Comparison of ENCODE assay signal across 16 cellular contexts in the genomic region with DNA sequence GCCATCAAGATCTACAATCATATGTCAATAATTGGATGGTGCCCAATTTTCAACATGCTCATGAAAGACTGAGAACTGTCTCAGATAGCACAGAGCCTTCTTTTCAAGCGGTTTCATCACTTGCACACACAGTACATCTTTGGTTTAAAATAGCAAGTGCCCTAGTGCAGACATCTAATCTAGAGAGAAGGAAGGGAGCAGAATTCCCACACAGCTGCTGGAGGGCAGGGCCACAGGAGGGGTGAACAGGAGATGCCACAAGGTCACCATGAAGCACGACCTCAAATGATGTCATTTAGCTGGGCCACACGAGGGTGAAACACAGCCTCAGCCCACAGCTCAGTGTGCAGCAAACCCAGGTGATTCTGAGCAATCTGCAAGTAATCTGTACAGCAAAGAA. TPM values are rescaled to one million over a fixed set of nuclear protein-coding genes. Genes with fewer than 3 reads are reported as not detected.
A peak's percentile ranks its signal among the peaks of the same experiment; 100 is the strongest.
DNase-seq lines count a peak whose midpoint lies in the region; ATAC-seq, FAIRE-seq and TF ChIP-seq lines count a peak whose summit lies in the region.
"Had no signal": no experiment of that assay in that cellular context is flagged by ENCODE, and none has a peak within 500 bp of the region (broad histone marks: within the 10 kb centered on the region; RNA-seq: fewer than 3 reads in every experiment).

No MANE protein-coding gene starts in this region.

- no peak for TF ChIP-seq POLR2A in GM12891 (IDR thresholded peaks at IDR 0.05; ENCODE audit: low read depth, low read length)

- no peaks in the 10 kb centered on the region for H3K9me3 ChIP-seq in SK-N-MC (ENCODE audit: low read depth, low read length)
- H3K9me3 ChIP-seq: SK-N-SH had no signal

- peak overlapping the region; percentile 94 to 96 for H3K27ac Mint-ChIP-seq in activated naive CD4-positive, alpha-beta T cell treated with anti-CD3 and anti-CD28 coated beads, Interleukin-2, amount 50 U/mL, for 72 hours

- H3K27ac ChIP-seq in SK-N-MC = peak overlapping the region; percentile 79
- H3K27ac ChIP-seq: neural progenitor cell had no signal

- DNase-seq in activated T-cell treated with anti-CD3 and anti-CD28 coated beads for 48 hours (ENCODE audit: low read depth) (peak; percentile 41), SK-N-MC (ENCODE audit: low read depth, low spot score) (no peak), GM12891 (ENCODE audit: insufficient read length, low spot score) (no peak), Kasumi-1 (lab: John Stamatoyannopoulos, UW) (no peak), NCI-H82 treated with DMSO at 0.1 percent for 48 hours (lab: John Stamatoyannopoulos, UW; ENCODE audit: unreplicated experiment) (no peak)
- no peak for DNase-seq in activated T-cell treated with anti-CD3 and anti-CD28 coated beads, Interleukin-2, amount 50 U/mL, for 1 hour
- peak in 1 of 2 donors; percentile 41 for DNase-seq in activated naive CD4-positive, alpha-beta T cell treated with anti-CD3 and anti-CD28 coated beads, Interleukin-2, amount 50 U/mL, for 72 hours (ENCODE audit: low spot score in 2 of 2)
- DNase-seq in stimulated activated CD4-positive, alpha-beta T cell treated with anti-CD3 and anti-CD28 coated beads, Interleukin-4, amount 100 ng/mL, for 24 hours = peak; percentile 54
- DNase-seq: caudate nucleus; NCI-H1092; NCI-H2171 treated with DMSO at 0.1 percent for 48 hours; right cardiac atrium; SK-N-SH; stimulated activated naive CD4-positive, alpha-beta T cell treated with Interleukin-2 at 50 U/mL for 16 hours had no signal

- H3K36me3 Mint-ChIP-seq in activated naive CD4-positive, alpha-beta T cell treated with anti-CD3 and anti-CD28 coated beads, Interleukin-2, amount 50 U/mL, for 72 hours = peaks cover 6 to 33% of the 10 kb centered on the region in 2 donors

- no peak for FAIRE-seq in GM12891 (lab: Jason Lieb, UNC)

- H3K36me3 ChIP-seq in SK-N-MC (ENCODE audit: insufficient read depth, low read length) = peaks cover 9% of the 10 kb centered on the region; the same call in 1 of the 2 replicates
- H3K36me3 ChIP-seq: neural progenitor cell had no signal

- peak overlapping the region; percentile 2; the same call in 1 of the 2 replicates for H3K4me3 ChIP-seq in SK-N-MC
- H3K4me3 ChIP-seq: lung, neural progenitor cell had no signal

- H3K9ac ChIP-seq in SK-N-MC (ENCODE audit: insufficient read length) = no peak overlapping the region
- H3K9ac ChIP-seq: neural progenitor cell, SK-N-SH had no signal

- ATAC-seq in activated naive CD4-positive, alpha-beta T cell treated with anti-CD3 and anti-CD28 coated beads, Interleukin-2, amount 50 U/mL, for 72 hours = peak; percentile 59 to 69
- ATAC-seq: right cardiac atrium had no signal

- H3K9me3 Mint-ChIP-seq in activated naive CD4-positive, alpha-beta T cell treated with anti-CD3 and anti-CD28 coated beads, Interleukin-2, amount 50 U/mL, for 72 hours = no peaks in the 10 kb centered on the region
- H3K9me3 Mint-ChIP-seq: neural progenitor cell had no signal

TF ChIP-seq in GM12891, 5 proteins besides CTCF, POLR2A, EP300 and RAD21:
- no peak for TF ChIP-seq PAX5 (IDR thresholded peaks at IDR 0.05; ENCODE audit: insufficient read depth, low read length, severe bottlenecking)
- TF ChIP-seq TAF1 (IDR thresholded peaks at IDR 0.05; ENCODE audit: low read depth, low read length) = no peak
- TF ChIP-seq POLR2AphosphoS5 (IDR thresholded peaks at IDR 0.05; ENCODE audit: low read depth, low read length) = no peak
- TF ChIP-seq POU2F2 (IDR thresholded peaks at IDR 0.05; ENCODE audit: low read depth, low read length) = no peak
TF ChIP-seq in GM12891: peak in this region for 0.

RNA-seq across cellular contexts. Expression of gene LEF1, which starts 24.3 kb away (rescaled TPM):
- 100 to 1,000 TPM; 205 to 291 TPM for total RNA-seq in activated naive CD4-positive, alpha-beta T cell treated with anti-CD3 and anti-CD28 coated beads, Interleukin-2, amount 50 U/mL, for 72 hours
- polyA plus RNA-seq in GM12891 (2012; ENCODE audit: low read depth, missing spikeins) = 1.4 TPM

Comparison
In these comparisons a context has a peak if more than half of its experiments do, and no peak if none do; other contexts are left out.
1. DNase-seq: peak in activated T-cell treated with anti-CD3 and anti-CD28 coated beads for 48 hours (single experiment) and stimulated activated CD4-positive, alpha-beta T cell treated with anti-CD3 and anti-CD28 coated beads, Interleukin-4, amount 100 ng/mL, for 24 hours (single experiment); none in activated T-cell treated with anti-CD3 and anti-CD28 coated beads, Interleukin-2, amount 50 U/mL, for 1 hour (single experiment), SK-N-MC (single experiment), GM12891 (single experiment), Kasumi-1 (0 of 2) and NCI-H82 treated with DMSO at 0.1 percent for 48 hours (single experiment).